Comparison of ENCODE assay signal across 18 cellular contexts in the genomic region with DNA sequence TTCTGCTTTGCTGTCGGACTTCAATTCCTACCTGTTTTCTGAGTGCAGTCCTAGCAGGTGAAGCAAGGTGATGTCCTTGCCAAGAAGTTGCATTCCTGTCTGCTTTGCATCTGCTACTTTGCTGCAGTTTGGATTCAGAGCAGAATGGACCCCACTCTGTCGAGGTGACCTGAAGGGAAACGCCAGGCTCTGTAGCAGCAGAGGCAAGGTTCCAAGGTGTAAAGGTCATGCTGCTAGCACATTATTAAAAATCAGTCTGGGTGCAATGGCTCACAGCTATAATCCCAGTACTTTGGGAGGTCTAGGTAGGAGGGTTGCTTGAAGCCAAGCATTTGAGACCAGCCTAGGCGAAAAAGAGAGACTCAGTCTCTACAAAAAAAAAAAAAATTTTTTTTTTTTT. TPM values are rescaled to one million over a fixed set of nuclear protein-coding genes. Genes with fewer than 3 reads are reported as not detected.
DNase-seq lines count a peak whose midpoint lies in the region; ATAC-seq and TF ChIP-seq lines count a peak whose summit lies in the region.
"Had no signal": no experiment of that assay in that cellular context is flagged by ENCODE, and none has a peak within 500 bp of the region (broad histone marks: within the 10 kb centered on the region; RNA-seq: fewer than 3 reads in every experiment).

No MANE protein-coding gene starts in this region.

- no peak overlapping the region for H3K9ac ChIP-seq in liver (ENCODE audit: low read depth in 1 of 2, low read length in 2 of 2)
- H3K9ac ChIP-seq: BLaER1 treated with 17β-estradiol and CSF1 and Interleukin-3, amounts not matched to agents 10 nM and 100 nM; GM23248 had no signal

- peak; percentile 20 to 64 for TF ChIP-seq RAD21 in liver (IDR thresholded peaks at IDR 0.05)

- 49% methylated on average over 4 of the region's 4 CpGs for WGBS in liver

- intact Hi-C loops in left ventricle myocardium inferior (cut with micrococcal nuclease) (no loop called here), left ventricle myocardium superior (cut with micrococcal nuclease) (no loop called here)

- H3K4me3 ChIP-seq in left ventricle myocardium inferior, result no peak overlapping the region
- no peak overlapping the region for H3K4me3 ChIP-seq in liver (ENCODE audit: low read depth in 1 of 3, low read length in 3 of 3)
- H3K4me3 ChIP-seq: BLaER1 treated with 17β-estradiol and CSF1 and Interleukin-3, amounts not matched to agents 10 nM and 100 nM; GM12878; GM23248 had no signal

- peak overlapping the region; percentile 83 for H3K27ac ChIP-seq in left ventricle myocardium inferior (replicated peaks)
- peak overlapping the region; percentile 48 for H3K27ac ChIP-seq in caudate nucleus (ENCODE audit: low read depth, low read length)
- H3K27ac ChIP-seq in liver (ENCODE audit: low read depth in 1 of 2, low read length in 2 of 2), result peak overlapping the region; percentile 7 to 43
- H3K27ac ChIP-seq: BLaER1 treated with 17β-estradiol and CSF1 and Interleukin-3, amounts not matched to agents 10 nM and 100 nM; GM23248; HL-60 had no signal

- H3K27me3 ChIP-seq in left ventricle myocardium inferior (ENCODE audit: low read depth), result no peaks in the 10 kb centered on the region
- H3K27me3 ChIP-seq in liver (ENCODE audit: control insufficient read depth in 4 of 4, insufficient read depth in 4 of 4, low read length in 3 of 4), result no peaks in the 10 kb centered on the region
- H3K27me3 ChIP-seq: BLaER1 treated with 17β-estradiol and CSF1 and Interleukin-3, amounts not matched to agents 10 nM and 100 nM had no signal

- H3K4me1 ChIP-seq in left ventricle myocardium inferior (peaks cover 43% of the 10 kb centered on the region), liver (ENCODE audit: control insufficient read depth in 4 of 4, insufficient read depth in 4 of 4, low read length in 3 of 4) (peaks cover 0 to 33% (median 23%) of the 10 kb centered on the region in 4 donors)
- H3K4me1 ChIP-seq: BLaER1 treated with 17β-estradiol and CSF1 and Interleukin-3, amounts not matched to agents 10 nM and 100 nM had no signal

- H3K36me3 ChIP-seq in left ventricle myocardium inferior, result peaks cover 74% of the 10 kb centered on the region
- H3K36me3 ChIP-seq in liver (ENCODE audit: control insufficient read depth in 4 of 4, insufficient read depth in 3 of 4, low read depth in 1 of 4, low read length in 3 of 4), result peaks cover 8 to 28% (median 20%) of the 10 kb centered on the region in 4 donors

- DNase-seq in left ventricle myocardium inferior (no peak), left ventricle myocardium superior (no peak), caudate nucleus (lab: John Stamatoyannopoulos, UW) (no peak), NCI-H2196 (lab: John Stamatoyannopoulos, UW; ENCODE audit: unreplicated experiment) (no peak), kidney glomerular epithelial cell (lab: John Stamatoyannopoulos, UW) (no peak)
- DNase-seq: ACHN; Calu3; CD4-positive, CD25-positive, alpha-beta regulatory T cell; DMS 273 treated with DMSO at 0.1 percent for 48 hours; DMS79; GM23248; H7 had no signal

- ATAC-seq in left ventricle myocardium superior (no peak), GM21717 (IDR thresholded peaks at IDR 0.05; ENCODE audit: unreplicated experiment) (no peak)
- ATAC-seq: GM12878 had no signal

- TF ChIP-seq CTCF in left ventricle myocardium inferior (IDR thresholded peaks at IDR 0.05; ENCODE audit: borderline replicate concordance) (no peak), liver (IDR thresholded peaks at IDR 0.05; ENCODE audit: low read depth, low read length, missing input control) (no peak)

- H3K9me3 ChIP-seq in left ventricle myocardium inferior (replicated peaks), result no peaks in the 10 kb centered on the region
- H3K9me3 ChIP-seq in liver (ENCODE audit: control insufficient read depth in 4 of 4, low read length in 3 of 4), result no peaks in the 10 kb centered on the region
- H3K9me3 ChIP-seq: BLaER1 treated with 17β-estradiol and CSF1 and Interleukin-3, amounts not matched to agents 10 nM and 100 nM had no signal

TF ChIP-seq in liver, 16 proteins besides CTCF, POLR2A, EP300 and RAD21:
- TF ChIP-seq HNF4G (IDR thresholded peaks at IDR 0.05) (peak; percentile 84), JUND (IDR thresholded peaks at IDR 0.05) (no peak), EGR1 (IDR thresholded peaks at IDR 0.05; ENCODE audit: low read depth in 2 of 2) (no peak), RXRA (IDR thresholded peaks at IDR 0.05) (peak; percentile 57 to 77), HNF4A (conservative IDR thresholded peaks at IDR 0.05) (peak; percentile 86 to 96), SP1 (IDR thresholded peaks at IDR 0.05) (peak; percentile 77), FOXA1 (IDR thresholded peaks at IDR 0.05) (no peak), YY1 (IDR thresholded peaks at IDR 0.05) (no peak), FOXA2 (IDR thresholded peaks at IDR 0.05) (no peak), NR2F2 (IDR thresholded peaks at IDR 0.05) (peak; percentile 59)
- TF ChIP-seq, protein P1, sequence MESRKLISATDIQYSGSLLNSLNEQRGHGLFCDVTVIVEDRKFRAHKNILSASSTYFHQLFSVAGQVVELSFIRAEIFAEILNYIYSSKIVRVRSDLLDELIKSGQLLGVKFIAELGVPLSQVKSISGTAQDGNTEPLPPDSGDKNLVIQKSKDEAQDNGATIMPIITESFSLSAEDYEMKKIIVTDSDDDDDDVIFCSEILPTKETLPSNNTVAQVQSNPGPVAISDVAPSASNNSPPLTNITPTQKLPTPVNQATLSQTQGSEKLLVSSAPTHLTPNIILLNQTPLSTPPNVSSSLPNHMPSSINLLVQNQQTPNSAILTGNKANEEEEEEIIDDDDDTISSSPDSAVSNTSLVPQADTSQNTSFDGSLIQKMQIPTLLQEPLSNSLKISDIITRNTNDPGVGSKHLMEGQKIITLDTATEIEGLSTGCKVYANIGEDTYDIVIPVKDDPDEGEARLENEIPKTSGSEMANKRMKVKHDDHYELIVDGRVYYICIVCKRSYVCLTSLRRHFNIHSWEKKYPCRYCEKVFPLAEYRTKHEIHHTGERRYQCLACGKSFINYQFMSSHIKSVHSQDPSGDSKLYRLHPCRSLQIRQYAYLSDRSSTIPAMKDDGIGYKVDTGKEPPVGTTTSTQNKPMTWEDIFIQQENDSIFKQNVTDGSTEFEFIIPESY (IDR thresholded peaks at IDR 0.05), result no peak
- TF ChIP-seq, protein P2, sequence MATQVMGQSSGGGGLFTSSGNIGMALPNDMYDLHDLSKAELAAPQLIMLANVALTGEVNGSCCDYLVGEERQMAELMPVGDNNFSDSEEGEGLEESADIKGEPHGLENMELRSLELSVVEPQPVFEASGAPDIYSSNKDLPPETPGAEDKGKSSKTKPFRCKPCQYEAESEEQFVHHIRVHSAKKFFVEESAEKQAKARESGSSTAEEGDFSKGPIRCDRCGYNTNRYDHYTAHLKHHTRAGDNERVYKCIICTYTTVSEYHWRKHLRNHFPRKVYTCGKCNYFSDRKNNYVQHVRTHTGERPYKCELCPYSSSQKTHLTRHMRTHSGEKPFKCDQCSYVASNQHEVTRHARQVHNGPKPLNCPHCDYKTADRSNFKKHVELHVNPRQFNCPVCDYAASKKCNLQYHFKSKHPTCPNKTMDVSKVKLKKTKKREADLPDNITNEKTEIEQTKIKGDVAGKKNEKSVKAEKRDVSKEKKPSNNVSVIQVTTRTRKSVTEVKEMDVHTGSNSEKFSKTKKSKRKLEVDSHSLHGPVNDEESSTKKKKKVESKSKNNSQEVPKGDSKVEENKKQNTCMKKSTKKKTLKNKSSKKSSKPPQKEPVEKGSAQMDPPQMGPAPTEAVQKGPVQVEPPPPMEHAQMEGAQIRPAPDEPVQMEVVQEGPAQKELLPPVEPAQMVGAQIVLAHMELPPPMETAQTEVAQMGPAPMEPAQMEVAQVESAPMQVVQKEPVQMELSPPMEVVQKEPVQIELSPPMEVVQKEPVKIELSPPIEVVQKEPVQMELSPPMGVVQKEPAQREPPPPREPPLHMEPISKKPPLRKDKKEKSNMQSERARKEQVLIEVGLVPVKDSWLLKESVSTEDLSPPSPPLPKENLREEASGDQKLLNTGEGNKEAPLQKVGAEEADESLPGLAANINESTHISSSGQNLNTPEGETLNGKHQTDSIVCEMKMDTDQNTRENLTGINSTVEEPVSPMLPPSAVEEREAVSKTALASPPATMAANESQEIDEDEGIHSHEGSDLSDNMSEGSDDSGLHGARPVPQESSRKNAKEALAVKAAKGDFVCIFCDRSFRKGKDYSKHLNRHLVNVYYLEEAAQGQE (IDR thresholded peaks at IDR 0.05), result no peak
- TF ChIP-seq, protein P3, sequence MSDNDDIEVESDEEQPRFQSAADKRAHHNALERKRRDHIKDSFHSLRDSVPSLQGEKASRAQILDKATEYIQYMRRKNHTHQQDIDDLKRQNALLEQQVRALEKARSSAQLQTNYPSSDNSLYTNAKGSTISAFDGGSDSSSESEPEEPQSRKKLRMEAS (IDR thresholded peaks at IDR 0.05), result no peak

RNA-seq across cellular contexts. Expression of a gene that starts 17.3 kb away (rescaled TPM):
- 381 TPM for total RNA-seq in left ventricle myocardium inferior
- total RNA-seq in left ventricle myocardium superior, result 410 TPM
- 100 to 1,000 TPM in 1 of 2 donors, 10 to 100 TPM in 1; 93.1 to 333 TPM for total RNA-seq in liver
- 100 to 1,000 TPM; 813 to 849 TPM for polyA plus RNA-seq in liver
- total RNA-seq: A172 had no signal

Comparison
In these comparisons a context has a peak if more than half of its experiments do, and no peak if none do; other contexts are left out.
1. H3K27ac ChIP-seq: peak in every context shown above with its lines; median percentile 83 in left ventricle myocardium inferior; 48 in caudate nucleus; 25 in liver.